In the genomic region with DNA sequence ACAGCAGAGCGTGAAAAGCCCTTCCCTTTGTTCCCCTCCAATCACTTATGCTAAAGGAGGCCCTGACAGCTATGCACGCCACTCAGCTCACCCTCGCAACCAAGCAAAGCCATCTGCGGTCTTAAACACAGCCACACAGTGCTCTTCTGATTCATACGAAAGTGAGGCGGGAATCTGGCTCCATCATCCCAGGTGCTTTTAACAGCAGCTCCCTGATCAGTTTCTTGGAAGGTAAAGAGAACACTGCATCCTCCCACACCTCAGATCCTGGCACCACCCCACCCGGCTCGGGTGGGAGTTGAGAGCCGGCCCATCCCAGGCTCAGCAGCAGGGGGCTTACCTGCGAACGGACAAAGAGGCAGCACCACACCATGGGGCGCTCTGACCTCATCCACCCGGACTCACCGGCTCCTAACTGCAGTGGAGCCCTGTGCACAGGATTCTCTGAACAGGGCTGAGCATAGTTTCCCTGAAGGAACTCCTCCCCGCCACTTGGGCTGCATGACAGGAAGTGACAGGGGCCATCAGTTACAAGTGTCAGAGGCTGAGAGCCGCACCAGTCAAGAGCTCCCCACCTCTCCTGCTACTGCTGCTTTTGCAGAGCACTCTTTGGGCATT, we compare ENCODE assay signal across 9 cellular contexts.
A peak's percentile ranks its signal among the peaks of the same experiment; 100 is the strongest.
DNase-seq lines count a peak whose midpoint lies in the region; ATAC-seq and TF ChIP-seq lines count a peak whose summit lies in the region.
"Had no signal": no experiment of that assay in that cellular context is flagged by ENCODE, and none has a peak within 500 bp of the region (broad histone marks: within the 10 kb centered on the region; RNA-seq: fewer than 3 reads in every experiment).

No MANE protein-coding gene starts in this region.

- no peak for TF ChIP-seq CTCF in esophagus muscularis mucosa (IDR thresholded peaks at IDR 0.05)

- WGBS in esophagus muscularis mucosa: 69% methylated on average over 12 of the region's 16 CpGs

- H3K27me3 ChIP-seq in esophagus muscularis mucosa (no peaks in the 10 kb centered on the region), MG63 (no peaks in the 10 kb centered on the region)

- intact Hi-C loops in esophagus muscularis mucosa (cut with DNase I): no loop called here

- H3K27ac ChIP-seq in esophagus muscularis mucosa (replicated peaks in 1 of 4): peak overlapping the region; percentile 11 to 56 (median 28)
- H3K27ac ChIP-seq: cardiac muscle cell had no signal

- no peak for TF ChIP-seq POLR2A in esophagus muscularis mucosa (IDR thresholded peaks at IDR 0.05; ENCODE audit: low read depth)

- DNase-seq in AML-193 (lab: John Stamatoyannopoulos, UW) (peak; percentile 80 to 82), esophagus muscularis mucosa (ENCODE audit: extremely low spot score) (no peak), HuH-7 (ENCODE audit: low spot score) (no peak), MG63 (no peak)
- DNase-seq in Jurkat, Clone E6-1 (ENCODE audit: low read depth, low spot score): peak; percentile 75
- DNase-seq in activated CD4-positive, alpha-beta T cell treated with anti-CD3 and anti-CD28 coated beads for 48 hours: peak; percentile 82
- peak; percentile 48 to 69 for DNase-seq in stimulated activated CD4-positive, alpha-beta T cell treated with anti-CD3 and anti-CD28 coated beads, Interleukin-4, amount 100 ng/mL, for 4 hours

- H3K36me3 ChIP-seq in esophagus muscularis mucosa (no peaks in the 10 kb centered on the region), MG63 (no peaks in the 10 kb centered on the region)
- H3K36me3 ChIP-seq: cardiac muscle cell had no signal

- peaks cover 6 to 13% (median 8%) of the 10 kb centered on the region in 4 donors for H3K4me1 ChIP-seq in esophagus muscularis mucosa

- H3K4me3 ChIP-seq in Jurkat, Clone E6-1 (ENCODE audit: low read length): peak overlapping the region; percentile 74
- H3K4me3 ChIP-seq in esophagus muscularis mucosa (peak overlapping the region; percentile 23 to 48 (median 32)), MG63 (no peak overlapping the region)
- H3K4me3 ChIP-seq: cardiac muscle cell had no signal

- H3K9me3 ChIP-seq in esophagus muscularis mucosa: no peaks in the 10 kb centered on the region
- H3K9me3 ChIP-seq in MG63: no peaks in the 10 kb centered on the region

- peak; percentile 50 for ATAC-seq in GM19452 (IDR thresholded peaks at IDR 0.05; ENCODE audit: unreplicated experiment)

- no peak for TF ChIP-seq EP300 in esophagus muscularis mucosa (IDR thresholded peaks at IDR 0.05)

Comparison
In these comparisons a context has a peak if more than half of its experiments do, and no peak if none do; other contexts are left out.
1. DNase-seq: peak in AML-193 (2 of 2), Jurkat, Clone E6-1 (single experiment), activated CD4-positive, alpha-beta T cell treated with anti-CD3 and anti-CD28 coated beads for 48 hours (single experiment) and stimulated activated CD4-positive, alpha-beta T cell treated with anti-CD3 and anti-CD28 coated beads, Interleukin-4, amount 100 ng/mL, for 4 hours (2 of 2); none in esophagus muscularis mucosa (single experiment), HuH-7 (single experiment) and MG63 (single experiment).